ENCODE assay signal across 21 cellular contexts in genomic region chr13:47991859-47992258, GRCh38.
"Had no signal": no experiment of that assay in that cellular context is flagged by ENCODE, and none has a peak within 500 bp of the region (broad histone marks: within the 10 kb centered on the region; RNA-seq: fewer than 3 reads in every experiment).

No MANE protein-coding gene starts in this region.

- DNase-seq: dermis blood vessel endothelial cell; dorsolateral prefrontal cortex; effector CD4-positive, alpha-beta T cell; effector memory CD4-positive, alpha-beta T cell; foreskin keratinocyte; heart left ventricle; hypothalamus; immature natural killer cell; islet precursor cell; kidney; kidney glomerular epithelial cell; left ventricle myocardium inferior; lower lobe of right lung; mesenchymal stem cell; mucosa of descending colon had no signal

- H2AFZ ChIP-seq: hepatocyte had no signal

- H3K9me3 ChIP-seq: esophagus muscularis mucosa, gastroesophageal sphincter, heart left ventricle, left ventricle myocardium inferior, lower lobe of right lung, mucosa of descending colon had no signal

- FAIRE-seq: colon, endothelial cell of umbilical vein, kidney had no signal

- H3K4me1 ChIP-seq: foreskin keratinocyte, lower lobe of right lung had no signal

- ATAC-seq: foreskin keratinocyte, gastroesophageal sphincter, lower lobe of right lung, mucosa of descending colon had no signal

- H3K27ac ChIP-seq: coronary artery, dorsolateral prefrontal cortex, esophagus muscularis mucosa, foreskin keratinocyte, gastroesophageal sphincter, heart left ventricle, hepatocyte, lower lobe of right lung had no signal

- H3K27me3 ChIP-seq: dorsolateral prefrontal cortex, esophagus muscularis mucosa, foreskin keratinocyte, gastroesophageal sphincter, heart left ventricle, hepatocyte had no signal

- H3K4me3 ChIP-seq: coronary artery, dorsolateral prefrontal cortex, esophagus muscularis mucosa, gastroesophageal sphincter, heart left ventricle, hepatocyte, left ventricle myocardium inferior, lower lobe of right lung, mucosa of descending colon had no signal
